Comparison of ENCODE assay signal across 1 cellular context in genomic region chr2:65427536-65427935, GRCh38.
TF ChIP-seq lines count a peak whose summit lies in the region.

No MANE protein-coding gene starts in this region.

TF ChIP-seq in K562, 482 proteins besides CTCF, POLR2A, EP300 and RAD21 (continued from another document):
- TF ChIP-seq ATF3 (IDR thresholded peaks at IDR 0.05): no peak
- no peak for TF ChIP-seq ATF3 (CRISPR knock-in tag; conservative IDR thresholded peaks at IDR 0.05)
- TF ChIP-seq IFI16 (CRISPR knock-in tag; IDR thresholded peaks at IDR 0.05): no peak
- TF ChIP-seq, protein P1, sequence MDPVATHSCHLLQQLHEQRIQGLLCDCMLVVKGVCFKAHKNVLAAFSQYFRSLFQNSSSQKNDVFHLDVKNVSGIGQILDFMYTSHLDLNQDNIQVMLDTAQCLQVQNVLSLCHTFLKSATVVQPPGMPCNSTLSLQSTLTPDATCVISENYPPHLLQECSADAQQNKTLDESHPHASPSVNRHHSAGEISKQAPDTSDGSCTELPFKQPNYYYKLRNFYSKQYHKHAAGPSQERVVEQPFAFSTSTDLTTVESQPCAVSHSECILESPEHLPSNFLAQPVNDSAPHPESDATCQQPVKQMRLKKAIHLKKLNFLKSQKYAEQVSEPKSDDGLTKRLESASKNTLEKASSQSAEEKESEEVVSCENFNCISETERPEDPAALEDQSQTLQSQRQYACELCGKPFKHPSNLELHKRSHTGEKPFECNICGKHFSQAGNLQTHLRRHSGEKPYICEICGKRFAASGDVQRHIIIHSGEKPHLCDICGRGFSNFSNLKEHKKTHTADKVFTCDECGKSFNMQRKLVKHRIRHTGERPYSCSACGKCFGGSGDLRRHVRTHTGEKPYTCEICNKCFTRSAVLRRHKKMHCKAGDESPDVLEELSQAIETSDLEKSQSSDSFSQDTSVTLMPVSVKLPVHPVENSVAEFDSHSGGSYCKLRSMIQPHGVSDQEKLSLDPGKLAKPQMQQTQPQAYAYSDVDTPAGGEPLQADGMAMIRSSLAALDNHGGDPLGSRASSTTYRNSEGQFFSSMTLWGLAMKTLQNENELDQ (CRISPR knock-in tag; IDR thresholded peaks at IDR 0.05; ENCODE audit: borderline replicate concordance): no peak
- TF ChIP-seq HMG20A (CRISPR knock-in tag; conservative IDR thresholded peaks at IDR 0.05): no peak
- peak; percentile 83 for TF ChIP-seq MEIS2 (IDR thresholded peaks at IDR 0.05; ENCODE audit: partially characterized antibody)
- TF ChIP-seq THRAP3 (IDR thresholded peaks at IDR 0.05; ENCODE audit: borderline replicate concordance): no peak
- no peak for TF ChIP-seq ZNF407 (IDR thresholded peaks at IDR 0.05; ENCODE audit: low read depth)
